7 cellular contexts compared by ENCODE assay signal in genomic region chr20:4064118-4064962, GRCh38.
DNase-seq lines count a peak whose midpoint lies in the region; TF ChIP-seq lines count a peak whose summit lies in the region.

No MANE protein-coding gene starts in this region.

- DNase-seq in HK-2 (ENCODE audit: unreplicated experiment), result peak; percentile 79
- DNase-seq in SIG-M5 treated with dmso at 0.1 percent for 504 hours (lab: John Stamatoyannopoulos, UW; ENCODE audit: unreplicated experiment), result peak; percentile 88
- peak; percentile 97 for DNase-seq in fibroblast of pulmonary artery (ENCODE audit: low read depth)
- DNase-seq in nucleus accumbens (lab: John Stamatoyannopoulos, UW), result peak in 42 of 56 donors; percentile 7 to 79 (median 30)
- no peak for DNase-seq in NCI-H1417 treated with DMSO at 0.1 percent for 48 hours (lab: John Stamatoyannopoulos, UW)
- DNase-seq in COLO668 (lab: John Stamatoyannopoulos, UW; ENCODE audit: unreplicated experiment), result no peak
- DNase-seq in stimulated activated CD4-positive, alpha-beta T cell treated with anti-CD3 and anti-CD28 coated beads, Interleukin-2, amount 100 ng/mL, for 24 hours, result no peak

- no peak for TF ChIP-seq CTCF in fibroblast of pulmonary artery (IDR thresholded peaks at IDR 0.05; ENCODE audit: low read length, missing control alignments)

- peak overlapping the region; percentile 11 for H3K4me3 ChIP-seq in fibroblast of pulmonary artery (replicated peaks; ENCODE audit: low read depth, low read length)

Comparison
In these comparisons a context has a peak if more than half of its experiments do, and no peak if none do; other contexts are left out.
1. DNase-seq: peak in HK-2 (single experiment), SIG-M5 treated with dmso at 0.1 percent for 504 hours (single experiment), fibroblast of pulmonary artery (single experiment) and nucleus accumbens (42 of 56); none in NCI-H1417 treated with DMSO at 0.1 percent for 48 hours (single experiment), COLO668 (single experiment) and stimulated activated CD4-positive, alpha-beta T cell treated with anti-CD3 and anti-CD28 coated beads, Interleukin-2, amount 100 ng/mL, for 24 hours (0 of 2).